In genomic region chr6:16145038-16145437, GRCh38 we compare ENCODE assay signal across 15 cellular contexts. TPM values are rescaled to one million over a fixed set of nuclear protein-coding genes. Genes with fewer than 3 reads are reported as not detected.
A peak's percentile ranks its signal among the peaks of the same experiment; 100 is the strongest.
DNase-seq lines count a peak whose midpoint lies in the region; ATAC-seq, FAIRE-seq and TF ChIP-seq lines count a peak whose summit lies in the region.
"Had no signal": no experiment of that assay in that cellular context is flagged by ENCODE, and none has a peak within 500 bp of the region (broad histone marks: within the 10 kb centered on the region; RNA-seq: fewer than 3 reads in every experiment).

No MANE protein-coding gene starts in this region.

- H3K79me2 ChIP-seq in GM12878 (ENCODE audit: control insufficient read depth, insufficient read depth, low read length): peaks cover 4% of the 10 kb centered on the region
- no peaks in the 10 kb centered on the region for H3K79me2 ChIP-seq in trophoblast cell (ENCODE audit: control insufficient read depth, insufficient read depth, low read length, poor library complexity)

- RAD21 ChIA-PET in GM12878 (lab: Charles Lee; ENCODE audit: unreplicated experiment): no interaction called here

- H3K27me3 ChIP-seq in GM12878 (replicated peaks in 1 of 2; ENCODE audit: control insufficient read depth in 2 of 2, insufficient read depth in 2 of 2, low read length in 1 of 2) (no peaks in the 10 kb centered on the region), trophoblast cell (ENCODE audit: insufficient read depth, low read length) (no peaks in the 10 kb centered on the region), left lung (no peaks in the 10 kb centered on the region)

- H3K18ac ChIP-seq in trophoblast cell (ENCODE audit: low read length): no peak overlapping the region

- ATAC-seq in GM12878 (no peak), left lung (no peak)
- ATAC-seq: GM23338 had no signal

- H2BK5ac ChIP-seq in trophoblast cell (ENCODE audit: low read depth, low read length, poor library complexity): no peak overlapping the region

- no peak overlapping the region for H2AFZ ChIP-seq in GM12878 (ENCODE audit: control insufficient read depth, low read depth, low read length)
- no peak overlapping the region for H2AFZ ChIP-seq in trophoblast cell (ENCODE audit: insufficient read depth, low read length, poor library complexity)
- H2AFZ ChIP-seq: GM23338 had no signal

- no peak overlapping the region for H3K23ac ChIP-seq in trophoblast cell (ENCODE audit: low read length)

- peak overlapping the region in 2 of 3 donors; percentile 43 to 49 for H3K27ac Mint-ChIP-seq in IgD-negative memory B cell
- H3K27ac Mint-ChIP-seq: B cell, GM23338 had no signal

- no peak overlapping the region for H3K9ac ChIP-seq in GM12878 (ENCODE audit: control insufficient read depth, insufficient read depth, low read length)
- H3K9ac ChIP-seq in trophoblast cell (ENCODE audit: low read length): no peak overlapping the region

- SMC1A ChIA-PET in GM12878 (lab: Charles Lee; ENCODE audit: uncharacterized antibody, unreplicated experiment): interaction anchor here (2.3 to 4.1 kb wide), 2 partner anchors 13 to 38 kb away, joined by 8 to 30 read pairs; no protein-coding TSS in a partner anchor

- DNase-seq in GM12878 (ENCODE audit: low read depth, low spot score) (no peak), trophoblast cell (no peak), substantia nigra (lab: John Stamatoyannopoulos, UW) (no peak), left lung (no peak), NCI-H1105 treated with DMSO at 0.1 percent for 48 hours (lab: John Stamatoyannopoulos, UW) (no peak)
- no peak for DNase-seq in effector CD4-positive, alpha-beta T cell
- DNase-seq: C1 segment of cervical spinal cord; CD4-positive, alpha-beta memory T cell; DMS79; H7 had no signal

- H3K36me3 Mint-ChIP-seq in IgD-negative memory B cell: peaks cover 10% of the 10 kb centered on the region

- CTCF ChIA-PET in GM12878 (lab: Yijun Ruan, JAX): interaction anchor here (1.4 kb wide), 1 partner anchor 61 kb away, joined by 4 read pairs; no protein-coding TSS in a partner anchor

- BruUV-seq in GM12878 (replicated peaks; lab: Mats Ljungman, UMichigan): no TSS peak

- TF ChIP-seq EP300 in GM12878 (IDR thresholded peaks at IDR 0.05; ENCODE audit: borderline replicate concordance in 1 of 2, control insufficient read depth in 1 of 2, low read depth in 2 of 2, low read length in 2 of 2): no peak

- FAIRE-seq in GM12878 (lab: Jason Lieb, UNC): no peak
- FAIRE-seq: A204.1, GM12891 had no signal

- no peak overlapping the region for H3K4me3 Mint-ChIP-seq in IgD-negative memory B cell
- H3K4me3 Mint-ChIP-seq: B cell; CD4-positive, alpha-beta memory T cell; GM23338 had no signal

- H3K36me3 ChIP-seq in GM12878 (ENCODE audit: control insufficient read depth in 2 of 2, insufficient read depth in 2 of 2, low read length in 1 of 2): peaks cover 20 to 71% of the 10 kb centered on the region in 2 experiments
- H3K36me3 ChIP-seq in trophoblast cell (ENCODE audit: control insufficient read depth in 1 of 2, insufficient read depth in 2 of 2, low read length in 2 of 2): peaks cover 25 to 54% of the 10 kb centered on the region in 2 experiments
- peaks cover 0 to 79% of the 10 kb centered on the region in 2 donors for H3K36me3 ChIP-seq in left lung

- H4K12ac ChIP-seq in trophoblast cell (ENCODE audit: low read depth, low read length): no peak overlapping the region

- WGBS in GM12878 (ENCODE audit: insufficient coverage, insufficient replicate concordance, low lambda C conversion rate, missing lambda C conversion rate): 95% methylated on average over 13 of the region's 13 CpGs
- WGBS in trophoblast cell (ENCODE audit: extremely low coverage, insufficient coverage, insufficient read length): no CpG with 5 or more reads among the region's 13 CpGs

- TF ChIP-seq CTCF in GM12878 (IDR thresholded peaks at IDR 0.05 in 2 of 3, conservative IDR thresholded peaks at IDR 0.05 in 1 of 3; ENCODE audit: control insufficient read depth in 2 of 3, extremely low read depth in 1 of 3, insufficient read depth in 1 of 3, low read depth in 3 of 3, low read length in 3 of 3) (no peak), left lung (IDR thresholded peaks at IDR 0.05) (no peak)

- H3K27ac ChIP-seq in GM12878 (ENCODE audit: control insufficient read depth, insufficient read depth) (no peak overlapping the region), trophoblast cell (ENCODE audit: low read depth, low read length) (no peak overlapping the region), substantia nigra (ENCODE audit: low read depth, low read length, poor library complexity, severe bottlenecking) (peak overlapping the region; percentile 60), left lung (no peak overlapping the region)

- intact Hi-C loops in GM12878 (cut with micrococcal nuclease; ENCODE audit: unreplicated experiment): no loop called here
- intact Hi-C loops in left lung (cut with DNase I): no loop called here

- TF ChIP-seq POLR2A in GM12878 (IDR thresholded peaks at IDR 0.05; ENCODE audit: low read depth, low read length): no peak; the same call in 1 of the 2 replicates

- H3K79me1 ChIP-seq in trophoblast cell (ENCODE audit: low read length): no peaks in the 10 kb centered on the region

- no peak overlapping the region for H2BK120ac ChIP-seq in trophoblast cell (ENCODE audit: insufficient read depth, low read length, poor library complexity)

- POLR2A ChIA-PET in GM12878 (lab: Charles Lee): interaction anchor here (1.5 kb wide), 1 partner anchor 8 kb away, joined by 3 read pairs; no protein-coding TSS in a partner anchor

- H4K20me1 ChIP-seq in GM12878 (ENCODE audit: control insufficient read depth, insufficient read depth): peaks cover 10% of the 10 kb centered on the region

- H2AK5ac ChIP-seq in trophoblast cell (ENCODE audit: low read length): no peak overlapping the region

- H3K4me1 Mint-ChIP-seq in IgD-negative memory B cell: peaks cover 1 to 8% (median 1%) of the 10 kb centered on the region in 3 donors

- H3K9me3 Mint-ChIP-seq in IgD-negative memory B cell: no peaks in the 10 kb centered on the region
- H3K9me3 Mint-ChIP-seq: GM23338 had no signal

- no peak overlapping the region for H4K8ac ChIP-seq in trophoblast cell (ENCODE audit: low read depth, low read length)

- H3K4me2 ChIP-seq in GM12878 (ENCODE audit: control insufficient read depth, insufficient read depth): no peak overlapping the region
- no peak overlapping the region for H3K4me2 ChIP-seq in trophoblast cell (ENCODE audit: low read length)
- H3K4me2 ChIP-seq: GM23338 had no signal

- H3K4me3 ChIP-seq in GM12878 (no peak overlapping the region), trophoblast cell (ENCODE audit: low read depth, low read length) (peak overlapping the region; percentile 53), left lung (no peak overlapping the region)
- H3K4me3 ChIP-seq: GM23338 had no signal

- H3K9me3 ChIP-seq in GM12878 (replicated peaks; ENCODE audit: control insufficient read depth, insufficient read depth, low read length): no peaks in the 10 kb centered on the region
- peaks cover 2% of the 10 kb centered on the region for H3K9me3 ChIP-seq in trophoblast cell (ENCODE audit: insufficient read depth, low read depth, low read length)
- no peaks in the 10 kb centered on the region for H3K9me3 ChIP-seq in left lung

- H2BK12ac ChIP-seq in trophoblast cell (ENCODE audit: low read length): no peak overlapping the region

- H4K91ac ChIP-seq in trophoblast cell (ENCODE audit: low read depth, low read length): no peak overlapping the region

- H3K14ac ChIP-seq in trophoblast cell (ENCODE audit: low read length): no peak overlapping the region

- H3K4me1 ChIP-seq in GM12878 (ENCODE audit: control insufficient read depth, insufficient read depth, low read length) (no peaks in the 10 kb centered on the region), trophoblast cell (ENCODE audit: control insufficient read depth in 1 of 2, insufficient read depth in 2 of 2, low read length in 2 of 2) (no peaks in the 10 kb centered on the region), left lung (peaks cover 0 to 27% of the 10 kb centered on the region in 2 donors)

- no peak overlapping the region for H3K4ac ChIP-seq in trophoblast cell (ENCODE audit: low read depth, low read length)

- no peaks in the 10 kb centered on the region for H3K27me3 Mint-ChIP-seq in IgD-negative memory B cell
- H3K27me3 Mint-ChIP-seq: B cell; CD4-positive, alpha-beta memory T cell had no signal

- no peak for TF ChIP-seq RAD21 in GM12878 (IDR thresholded peaks at IDR 0.05; ENCODE audit: insufficient read depth, low read depth, low read length)

- in situ Hi-C loops in GM12878 (cut with MboI): no loop called here

TF ChIP-seq in GM12878, 131 proteins besides CTCF, POLR2A, EP300 and RAD21:
- no peak for TF ChIP-seq DPF2 (IDR thresholded peaks at IDR 0.05)
- TF ChIP-seq POLR2AphosphoS2 (IDR thresholded peaks at IDR 0.05; ENCODE audit: low read depth, low read length): peak; percentile 28; the same call in 1 of the 2 replicates
- TF ChIP-seq SREBF1 (IDR thresholded peaks at IDR 0.05; ENCODE audit: low read length): no peak

RNA-seq across cellular contexts. Expression of gene MYLIP, which starts 16.2 kb away (rescaled TPM):
- polyA plus RNA-seq in IgD-negative memory B cell: 117 TPM
- total RNA-seq in GM12878 (2013; cell fraction: nucleolus; rRNA removed): 123 and 131 TPM in 2 replicates
- total RNA-seq in GM12878 (2014; rRNA removed): 12.9 and 15.1 TPM in 2 replicates
- total RNA-seq in GM12878 (2014; rRNA removed; fragmentation: Illumina TruSeq; extraction: Trizol): 12.8 and 13.0 TPM in 2 replicates
- total RNA-seq in GM12878 (2021): 14.7 and 15.2 TPM in 2 replicates
- polyA plus RNA-seq in GM12878 (2011; ENCODE audit: low read depth): 10.8 TPM
- 122 and 123 TPM in 2 replicates for polyA plus RNA-seq in GM12878 (2011; rRNA removed)
- polyA plus RNA-seq in GM12878 (2011; cell fraction: cytosol; rRNA removed): 73.6 and 81.0 TPM in 2 replicates
- 120 and 147 TPM in 2 replicates for polyA plus RNA-seq in GM12878 (2011; cell fraction: nucleus; rRNA removed)
- polyA plus RNA-seq in GM12878 (2012): 11.3 and 20.8 TPM in 2 replicates
- 12.3 and 13.0 TPM in 2 replicates for polyA plus RNA-seq in GM12878 (2014; fragmentation: Illumina TruSeq; extraction: Trizol)
- 1 to 10 TPM; 5.3 to 5.8 TPM for polyA plus RNA-seq in GM12878 (2014; fragmentation: Nextera tagmentation; extraction: Ambion mirVana)
- 14.1 and 16.5 TPM in 2 replicates for polyA plus RNA-seq in GM12878 (2014; rRNA removed)
- polyA plus RNA-seq in GM12878 (2016; fragmentation: Nextera tagmentation; extraction: Ambion mirVana): 1 to 10 TPM; 5.6 to 7.1 TPM
- polyA minus RNA-seq in GM12878 (2011; rRNA and poly(A)+ RNA removed): 124 and 137 TPM in 2 replicates
- polyA minus RNA-seq in GM12878 (2011; cell fraction: cytosol; rRNA and poly(A)+ RNA removed): 37.2 and 44.1 TPM in 2 replicates
- polyA minus RNA-seq in GM12878 (2011; cell fraction: nucleus; rRNA and poly(A)+ RNA removed): 67.3 and 86.4 TPM in 2 replicates
- 29.7 and 30.4 TPM in 2 replicates for polyA plus RNA-seq in trophoblast cell (2013)
- total RNA-seq in left lung: 10 to 100 TPM; 27.8 to 30.5 TPM
